8 cellular contexts compared by ENCODE assay signal in genomic region chr20:63216041-63216848, GRCh38. TPM values are rescaled to one million over a fixed set of nuclear protein-coding genes. Genes with fewer than 3 reads are reported as not detected.
DNase-seq lines count a peak whose midpoint lies in the region; ATAC-seq and TF ChIP-seq lines count a peak whose summit lies in the region.

Gene YTHDF1 (minus strand): TSS chr20:63216131. CDS start chr20:63215892, 239 bp downstream.

- no peaks in the 10 kb centered on the region for H3K9me3 ChIP-seq in osteoblast (ENCODE audit: low read depth, low read length)
- no peaks in the 10 kb centered on the region for H3K9me3 ChIP-seq in testis

- H4K20me1 ChIP-seq in osteoblast (ENCODE audit: insufficient read depth, low read length): peaks cover 38% of the 10 kb centered on the region

- no peaks in the 10 kb centered on the region for H3K9me3 Mint-ChIP-seq in activated naive CD4-positive, alpha-beta T cell treated with anti-CD3 and anti-CD28 coated beads, Interleukin-2, amount 50 U/mL, for 72 hours

- peaks cover 22 to 32% of the 10 kb centered on the region in 2 donors for H3K36me3 Mint-ChIP-seq in activated naive CD4-positive, alpha-beta T cell treated with anti-CD3 and anti-CD28 coated beads, Interleukin-2, amount 50 U/mL, for 72 hours

- H3K4me3 ChIP-seq in osteoblast (ENCODE audit: insufficient read depth, low read length): peak within 1 kb of the TSS; percentile 91
- peak within 1 kb of the TSS; percentile 80 to 86 for H3K4me3 ChIP-seq in testis

- 0 to 1% methylated on average over 2 to 41 of the region's 96 CpGs for WGBS in testis, 2 donors

- H2AFZ ChIP-seq in osteoblast (ENCODE audit: low read length): peak within 1 kb of the TSS; percentile 92

- H3K27ac ChIP-seq in osteoblast (ENCODE audit: low read depth, low read length) (peak within 1 kb of the TSS; percentile 68), testis (peak within 1 kb of the TSS; percentile 75 to 84)

- H3K36me3 ChIP-seq in osteoblast (ENCODE audit: insufficient read depth, low read length) (peaks cover 33% of the 10 kb centered on the region), testis (ENCODE audit: low read depth, missing control alignments) (no peaks in the 10 kb centered on the region)

- H3K27me3 ChIP-seq in osteoblast (ENCODE audit: insufficient read depth, low read length) (peaks cover 3% of the 10 kb centered on the region), testis (no peaks in the 10 kb centered on the region)

- intact Hi-C loops in testis (cut with DNase I; ENCODE audit: low total_unique reads): no loop called here

- peaks cover 45% of the 10 kb centered on the region for H3K79me2 ChIP-seq in osteoblast (ENCODE audit: insufficient read depth, low read length)

- ATAC-seq in HG02642 (IDR thresholded peaks at IDR 0.05; ENCODE audit: poor library complexity, unreplicated experiment): peak; percentile 87
- peak; percentile 89 to 96 for ATAC-seq in activated naive CD4-positive, alpha-beta T cell treated with anti-CD3 and anti-CD28 coated beads, Interleukin-2, amount 50 U/mL, for 72 hours

- peak within 1 kb of the TSS; percentile 88 to 99 for H3K27ac Mint-ChIP-seq in activated naive CD4-positive, alpha-beta T cell treated with anti-CD3 and anti-CD28 coated beads, Interleukin-2, amount 50 U/mL, for 72 hours

- H3K4me1 ChIP-seq in osteoblast (ENCODE audit: insufficient read depth, low read length) (peaks cover 21% of the 10 kb centered on the region), testis (peaks cover 15% of the 10 kb centered on the region)

- no peak for TF ChIP-seq CTCF in osteoblast (IDR thresholded peaks at IDR 0.05; ENCODE audit: extremely low read depth, low read depth, low read length)
- peak in 1 of 3 experiments; percentile 22 for TF ChIP-seq CTCF in testis (IDR thresholded peaks at IDR 0.05)

- H3K4me2 ChIP-seq in osteoblast (ENCODE audit: insufficient read depth, low read length): peak within 1 kb of the TSS; percentile 93

- TF ChIP-seq POLR2A in GM10847 (IDR thresholded peaks at IDR 0.05; ENCODE audit: extremely low read depth, insufficient read length) (peak; percentile 34), testis (IDR thresholded peaks at IDR 0.05) (no peak)

- DNase-seq in NCI-H1105 (lab: John Stamatoyannopoulos, UW) (peak; percentile 98), SKM-1 (lab: John Stamatoyannopoulos, UW; ENCODE audit: unreplicated experiment) (peak; percentile 94), glomerular visceral epithelial cell (ENCODE audit: extremely low spot score) (peak; percentile 98), osteoblast (ENCODE audit: insufficient read length, low spot score, missing footprints) (peak; percentile 100), testis (peak; percentile 96)
- DNase-seq in activated naive CD4-positive, alpha-beta T cell treated with anti-CD3 and anti-CD28 coated beads, Interleukin-2, amount 50 U/mL, for 72 hours (ENCODE audit: low spot score in 2 of 2): peak; percentile 96 to 99

RNA-seq across cellular contexts. Expression of gene YTHDF1, which starts in this region (rescaled TPM):
- total RNA-seq in activated naive CD4-positive, alpha-beta T cell treated with anti-CD3 and anti-CD28 coated beads, Interleukin-2, amount 50 U/mL, for 72 hours: 10 to 100 TPM; 34.7 to 39.1 TPM
- 23.9 and 26.8 TPM in 2 replicates for total RNA-seq in osteoblast
- 10 to 100 TPM; 55.7 to 56.9 TPM for total RNA-seq in testis
- 37.2 TPM for polyA plus RNA-seq in testis (ENCODE audit: insufficient read depth, low read depth, low replicate concordance)

Comparison
In these comparisons a context has a peak if more than half of its experiments do, and no peak if none do; other contexts are left out.
1. Peak in every context shown above with its lines: DNase-seq, ATAC-seq, H3K4me3 ChIP-seq and H3K27ac ChIP-seq.